In genomic region chr4:116702949-116703348, GRCh38 we compare ENCODE assay signal across 1 cellular context.
TF ChIP-seq lines count a peak whose summit lies in the region.

No MANE protein-coding gene starts in this region.

TF ChIP-seq in GM12878, 131 proteins besides CTCF, POLR2A, EP300 and RAD21 (continued from another document):
- TF ChIP-seq ZBTB40 (IDR thresholded peaks at IDR 0.05; ENCODE audit: borderline replicate concordance) (no peak), IKZF2 (IDR thresholded peaks at IDR 0.05) (no peak), ZNF24 (IDR thresholded peaks at IDR 0.05) (no peak), CBX5 (IDR thresholded peaks at IDR 0.05; ENCODE audit: low read depth) (no peak), RUNX3 (IDR thresholded peaks at IDR 0.05; ENCODE audit: low read length) (no peak)
